Comparison of ENCODE assay signal across 1 cellular context in the genomic region with DNA sequence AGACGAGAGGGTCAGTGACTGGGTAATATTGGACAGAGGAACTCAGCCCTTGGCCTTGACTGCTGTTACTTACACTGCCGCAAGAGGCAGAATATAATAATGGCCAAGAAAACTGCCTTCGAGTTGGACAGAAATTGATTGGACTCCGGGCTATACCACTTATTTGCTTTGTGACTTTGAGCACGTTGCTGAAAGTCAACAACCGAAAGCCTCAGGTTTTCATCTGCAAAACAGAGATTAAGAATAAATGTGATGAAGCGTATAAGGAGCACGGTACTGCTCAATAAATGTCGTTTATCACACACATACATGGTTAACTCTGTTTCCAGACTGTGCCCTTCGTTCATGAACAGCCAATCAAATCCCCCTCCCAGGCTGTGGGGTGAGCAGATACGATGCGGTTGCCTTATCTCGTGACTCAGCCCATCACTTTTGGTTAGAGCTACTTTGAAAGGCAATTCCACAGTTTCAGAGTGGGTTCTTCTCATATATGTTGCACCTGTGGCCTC.
TF ChIP-seq lines count a peak whose summit lies in the region.

No MANE protein-coding gene starts in this region.

TF ChIP-seq in K562, 482 proteins besides CTCF, POLR2A, EP300 and RAD21 (continued from another document and continues in another):
- TF ChIP-seq, protein P1, sequence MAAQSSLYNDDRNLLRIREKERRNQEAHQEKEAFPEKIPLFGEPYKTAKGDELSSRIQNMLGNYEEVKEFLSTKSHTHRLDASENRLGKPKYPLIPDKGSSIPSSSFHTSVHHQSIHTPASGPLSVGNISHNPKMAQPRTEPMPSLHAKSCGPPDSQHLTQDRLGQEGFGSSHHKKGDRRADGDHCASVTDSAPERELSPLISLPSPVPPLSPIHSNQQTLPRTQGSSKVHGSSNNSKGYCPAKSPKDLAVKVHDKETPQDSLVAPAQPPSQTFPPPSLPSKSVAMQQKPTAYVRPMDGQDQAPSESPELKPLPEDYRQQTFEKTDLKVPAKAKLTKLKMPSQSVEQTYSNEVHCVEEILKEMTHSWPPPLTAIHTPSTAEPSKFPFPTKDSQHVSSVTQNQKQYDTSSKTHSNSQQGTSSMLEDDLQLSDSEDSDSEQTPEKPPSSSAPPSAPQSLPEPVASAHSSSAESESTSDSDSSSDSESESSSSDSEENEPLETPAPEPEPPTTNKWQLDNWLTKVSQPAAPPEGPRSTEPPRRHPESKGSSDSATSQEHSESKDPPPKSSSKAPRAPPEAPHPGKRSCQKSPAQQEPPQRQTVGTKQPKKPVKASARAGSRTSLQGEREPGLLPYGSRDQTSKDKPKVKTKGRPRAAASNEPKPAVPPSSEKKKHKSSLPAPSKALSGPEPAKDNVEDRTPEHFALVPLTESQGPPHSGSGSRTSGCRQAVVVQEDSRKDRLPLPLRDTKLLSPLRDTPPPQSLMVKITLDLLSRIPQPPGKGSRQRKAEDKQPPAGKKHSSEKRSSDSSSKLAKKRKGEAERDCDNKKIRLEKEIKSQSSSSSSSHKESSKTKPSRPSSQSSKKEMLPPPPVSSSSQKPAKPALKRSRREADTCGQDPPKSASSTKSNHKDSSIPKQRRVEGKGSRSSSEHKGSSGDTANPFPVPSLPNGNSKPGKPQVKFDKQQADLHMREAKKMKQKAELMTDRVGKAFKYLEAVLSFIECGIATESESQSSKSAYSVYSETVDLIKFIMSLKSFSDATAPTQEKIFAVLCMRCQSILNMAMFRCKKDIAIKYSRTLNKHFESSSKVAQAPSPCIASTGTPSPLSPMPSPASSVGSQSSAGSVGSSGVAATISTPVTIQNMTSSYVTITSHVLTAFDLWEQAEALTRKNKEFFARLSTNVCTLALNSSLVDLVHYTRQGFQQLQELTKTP (IDR thresholded peaks at IDR 0.05; ENCODE audit: low read depth in 1 of 2, partially characterized antibody in 2 of 2), result peak; percentile 20 to 71
- peak; percentile 84; the same call in 1 of the 2 replicates for TF ChIP-seq ZNF197 (CRISPR knock-in tag; IDR thresholded peaks at IDR 0.05; ENCODE audit: low read depth)
- no peak; the same call in 1 of the 2 replicates for TF ChIP-seq RFX5 (IDR thresholded peaks at IDR 0.05; ENCODE audit: low read depth, low read length)
- peak; percentile 84 for TF ChIP-seq L3MBTL2 (IDR thresholded peaks at IDR 0.05)
- peak; percentile 98 for TF ChIP-seq KLF16 (IDR thresholded peaks at IDR 0.05)
- TF ChIP-seq, protein P2, sequence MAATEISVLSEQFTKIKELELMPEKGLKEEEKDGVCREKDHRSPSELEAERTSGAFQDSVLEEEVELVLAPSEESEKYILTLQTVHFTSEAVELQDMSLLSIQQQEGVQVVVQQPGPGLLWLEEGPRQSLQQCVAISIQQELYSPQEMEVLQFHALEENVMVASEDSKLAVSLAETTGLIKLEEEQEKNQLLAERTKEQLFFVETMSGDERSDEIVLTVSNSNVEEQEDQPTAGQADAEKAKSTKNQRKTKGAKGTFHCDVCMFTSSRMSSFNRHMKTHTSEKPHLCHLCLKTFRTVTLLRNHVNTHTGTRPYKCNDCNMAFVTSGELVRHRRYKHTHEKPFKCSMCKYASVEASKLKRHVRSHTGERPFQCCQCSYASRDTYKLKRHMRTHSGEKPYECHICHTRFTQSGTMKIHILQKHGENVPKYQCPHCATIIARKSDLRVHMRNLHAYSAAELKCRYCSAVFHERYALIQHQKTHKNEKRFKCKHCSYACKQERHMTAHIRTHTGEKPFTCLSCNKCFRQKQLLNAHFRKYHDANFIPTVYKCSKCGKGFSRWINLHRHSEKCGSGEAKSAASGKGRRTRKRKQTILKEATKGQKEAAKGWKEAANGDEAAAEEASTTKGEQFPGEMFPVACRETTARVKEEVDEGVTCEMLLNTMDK (IDR thresholded peaks at IDR 0.05; ENCODE audit: borderline replicate concordance, insufficient read depth, low read depth, low read length, poor library complexity, severe bottlenecking), result no peak
- TF ChIP-seq SREBF2 (CRISPR knock-in tag; IDR thresholded peaks at IDR 0.05), result no peak
- 0 out of 2 replicates have a peak, but pooled peaks have one; percentile 17 for TF ChIP-seq MEF2D (tag; conservative IDR thresholded peaks at IDR 0.05; ENCODE audit: low read depth)
- TF ChIP-seq, protein P3, sequence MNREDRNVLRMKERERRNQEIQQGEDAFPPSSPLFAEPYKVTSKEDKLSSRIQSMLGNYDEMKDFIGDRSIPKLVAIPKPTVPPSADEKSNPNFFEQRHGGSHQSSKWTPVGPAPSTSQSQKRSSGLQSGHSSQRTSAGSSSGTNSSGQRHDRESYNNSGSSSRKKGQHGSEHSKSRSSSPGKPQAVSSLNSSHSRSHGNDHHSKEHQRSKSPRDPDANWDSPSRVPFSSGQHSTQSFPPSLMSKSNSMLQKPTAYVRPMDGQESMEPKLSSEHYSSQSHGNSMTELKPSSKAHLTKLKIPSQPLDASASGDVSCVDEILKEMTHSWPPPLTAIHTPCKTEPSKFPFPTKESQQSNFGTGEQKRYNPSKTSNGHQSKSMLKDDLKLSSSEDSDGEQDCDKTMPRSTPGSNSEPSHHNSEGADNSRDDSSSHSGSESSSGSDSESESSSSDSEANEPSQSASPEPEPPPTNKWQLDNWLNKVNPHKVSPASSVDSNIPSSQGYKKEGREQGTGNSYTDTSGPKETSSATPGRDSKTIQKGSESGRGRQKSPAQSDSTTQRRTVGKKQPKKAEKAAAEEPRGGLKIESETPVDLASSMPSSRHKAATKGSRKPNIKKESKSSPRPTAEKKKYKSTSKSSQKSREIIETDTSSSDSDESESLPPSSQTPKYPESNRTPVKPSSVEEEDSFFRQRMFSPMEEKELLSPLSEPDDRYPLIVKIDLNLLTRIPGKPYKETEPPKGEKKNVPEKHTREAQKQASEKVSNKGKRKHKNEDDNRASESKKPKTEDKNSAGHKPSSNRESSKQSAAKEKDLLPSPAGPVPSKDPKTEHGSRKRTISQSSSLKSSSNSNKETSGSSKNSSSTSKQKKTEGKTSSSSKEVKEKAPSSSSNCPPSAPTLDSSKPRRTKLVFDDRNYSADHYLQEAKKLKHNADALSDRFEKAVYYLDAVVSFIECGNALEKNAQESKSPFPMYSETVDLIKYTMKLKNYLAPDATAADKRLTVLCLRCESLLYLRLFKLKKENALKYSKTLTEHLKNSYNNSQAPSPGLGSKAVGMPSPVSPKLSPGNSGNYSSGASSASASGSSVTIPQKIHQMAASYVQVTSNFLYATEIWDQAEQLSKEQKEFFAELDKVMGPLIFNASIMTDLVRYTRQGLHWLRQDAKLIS (CRISPR knock-in tag; IDR thresholded peaks at IDR 0.05), result no peak
- TF ChIP-seq KLF13 (tag; IDR thresholded peaks at IDR 0.05; ENCODE audit: borderline replicate concordance, low read depth), result no peak
- TF ChIP-seq BHLHE40 (IDR thresholded peaks at IDR 0.05; ENCODE audit: low read length), result peak; percentile 93
- TF ChIP-seq NR2F6 (CRISPR knock-in tag; IDR thresholded peaks at IDR 0.05), result no peak
- TF ChIP-seq, protein P4, sequence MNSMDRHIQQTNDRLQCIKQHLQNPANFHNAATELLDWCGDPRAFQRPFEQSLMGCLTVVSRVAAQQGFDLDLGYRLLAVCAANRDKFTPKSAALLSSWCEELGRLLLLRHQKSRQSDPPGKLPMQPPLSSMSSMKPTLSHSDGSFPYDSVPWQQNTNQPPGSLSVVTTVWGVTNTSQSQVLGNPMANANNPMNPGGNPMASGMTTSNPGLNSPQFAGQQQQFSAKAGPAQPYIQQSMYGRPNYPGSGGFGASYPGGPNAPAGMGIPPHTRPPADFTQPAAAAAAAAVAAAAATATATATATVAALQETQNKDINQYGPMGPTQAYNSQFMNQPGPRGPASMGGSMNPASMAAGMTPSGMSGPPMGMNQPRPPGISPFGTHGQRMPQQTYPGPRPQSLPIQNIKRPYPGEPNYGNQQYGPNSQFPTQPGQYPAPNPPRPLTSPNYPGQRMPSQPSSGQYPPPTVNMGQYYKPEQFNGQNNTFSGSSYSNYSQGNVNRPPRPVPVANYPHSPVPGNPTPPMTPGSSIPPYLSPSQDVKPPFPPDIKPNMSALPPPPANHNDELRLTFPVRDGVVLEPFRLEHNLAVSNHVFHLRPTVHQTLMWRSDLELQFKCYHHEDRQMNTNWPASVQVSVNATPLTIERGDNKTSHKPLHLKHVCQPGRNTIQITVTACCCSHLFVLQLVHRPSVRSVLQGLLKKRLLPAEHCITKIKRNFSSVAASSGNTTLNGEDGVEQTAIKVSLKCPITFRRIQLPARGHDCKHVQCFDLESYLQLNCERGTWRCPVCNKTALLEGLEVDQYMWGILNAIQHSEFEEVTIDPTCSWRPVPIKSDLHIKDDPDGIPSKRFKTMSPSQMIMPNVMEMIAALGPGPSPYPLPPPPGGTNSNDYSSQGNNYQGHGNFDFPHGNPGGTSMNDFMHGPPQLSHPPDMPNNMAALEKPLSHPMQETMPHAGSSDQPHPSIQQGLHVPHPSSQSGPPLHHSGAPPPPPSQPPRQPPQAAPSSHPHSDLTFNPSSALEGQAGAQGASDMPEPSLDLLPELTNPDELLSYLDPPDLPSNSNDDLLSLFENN (IDR thresholded peaks at IDR 0.05; ENCODE audit: low read depth in 2 of 2, low read length in 2 of 2), result peak in 1 of 2 experiments; percentile 96; a peak in 2 of 4 replicates
- peak; percentile 80 for TF ChIP-seq ATF7 (IDR thresholded peaks at IDR 0.05)
- TF ChIP-seq RBM22 (IDR thresholded peaks at IDR 0.05; ENCODE audit: low read depth, low read length, poor library complexity, severe bottlenecking), result no peak
- TF ChIP-seq TAL1 (IDR thresholded peaks at IDR 0.05), result peak; percentile 99
- no peak for TF ChIP-seq SLC30A9 (CRISPR knock-in tag; IDR thresholded peaks at IDR 0.05)
- peak; percentile 84 for TF ChIP-seq CTBP1 (IDR thresholded peaks at IDR 0.05; ENCODE audit: borderline replicate concordance)
- no peak for TF ChIP-seq ZNF507 (tag; conservative IDR thresholded peaks at IDR 0.05)
- TF ChIP-seq, protein P5, sequence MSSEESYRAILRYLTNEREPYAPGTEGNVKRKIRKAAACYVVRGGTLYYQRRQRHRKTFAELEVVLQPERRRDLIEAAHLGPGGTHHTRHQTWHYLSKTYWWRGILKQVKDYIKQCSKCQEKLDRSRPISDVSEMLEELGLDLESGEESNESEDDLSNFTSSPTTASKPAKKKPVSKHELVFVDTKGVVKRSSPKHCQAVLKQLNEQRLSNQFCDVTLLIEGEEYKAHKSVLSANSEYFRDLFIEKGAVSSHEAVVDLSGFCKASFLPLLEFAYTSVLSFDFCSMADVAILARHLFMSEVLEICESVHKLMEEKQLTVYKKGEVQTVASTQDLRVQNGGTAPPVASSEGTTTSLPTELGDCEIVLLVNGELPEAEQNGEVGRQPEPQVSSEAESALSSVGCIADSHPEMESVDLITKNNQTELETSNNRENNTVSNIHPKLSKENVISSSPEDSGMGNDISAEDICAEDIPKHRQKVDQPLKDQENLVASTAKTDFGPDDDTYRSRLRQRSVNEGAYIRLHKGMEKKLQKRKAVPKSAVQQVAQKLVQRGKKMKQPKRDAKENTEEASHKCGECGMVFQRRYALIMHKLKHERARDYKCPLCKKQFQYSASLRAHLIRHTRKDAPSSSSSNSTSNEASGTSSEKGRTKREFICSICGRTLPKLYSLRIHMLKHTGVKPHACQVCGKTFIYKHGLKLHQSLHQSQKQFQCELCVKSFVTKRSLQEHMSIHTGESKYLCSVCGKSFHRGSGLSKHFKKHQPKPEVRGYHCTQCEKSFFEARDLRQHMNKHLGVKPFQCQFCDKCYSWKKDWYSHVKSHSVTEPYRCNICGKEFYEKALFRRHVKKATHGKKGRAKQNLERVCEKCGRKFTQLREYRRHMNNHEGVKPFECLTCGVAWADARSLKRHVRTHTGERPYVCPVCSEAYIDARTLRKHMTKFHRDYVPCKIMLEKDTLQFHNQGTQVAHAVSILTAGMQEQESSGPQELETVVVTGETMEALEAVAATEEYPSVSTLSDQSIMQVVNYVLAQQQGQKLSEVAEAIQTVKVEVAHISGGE (CRISPR knock-in tag; IDR thresholded peaks at IDR 0.05), result peak in 1 of 3 experiments; percentile 56; a peak in 2 of 6 replicates
- TF ChIP-seq SIRT6 (IDR thresholded peaks at IDR 0.05; ENCODE audit: low read depth, low read length), result no peak
- TF ChIP-seq ZNF717 (CRISPR knock-in tag; IDR thresholded peaks at IDR 0.05), result no peak
- no peak for TF ChIP-seq SAFB (IDR thresholded peaks at IDR 0.05; ENCODE audit: borderline replicate concordance, low read depth, low read length)
- no peak for TF ChIP-seq TFAM (CRISPR knock-in tag; conservative IDR thresholded peaks at IDR 0.05)
- no peak for TF ChIP-seq STAG1 (CRISPR knock-in tag; IDR thresholded peaks at IDR 0.05; ENCODE audit: borderline replicate concordance)
- peak; percentile 95 for TF ChIP-seq GATA2 (CRISPR knock-in tag; IDR thresholded peaks at IDR 0.05)
- TF ChIP-seq MAFK (IDR thresholded peaks at IDR 0.05; ENCODE audit: low read length), result 0 out of 2 replicates have a peak, but pooled peaks have one; percentile 16
- TF ChIP-seq SRSF9 (IDR thresholded peaks at IDR 0.05; ENCODE audit: borderline replicate concordance, low read depth, low read length), result no peak
- peak; percentile 78 to 90; a peak in 3 of 4 replicates for TF ChIP-seq RCOR1 (IDR thresholded peaks at IDR 0.05; ENCODE audit: borderline replicate concordance in 1 of 2, low read depth in 2 of 2, low read length in 2 of 2)
- TF ChIP-seq MTF1 (CRISPR knock-in tag; IDR thresholded peaks at IDR 0.05; ENCODE audit: borderline replicate concordance), result no peak
- TF ChIP-seq CHD2 (IDR thresholded peaks at IDR 0.05; ENCODE audit: low read depth, low read length), result no peak
- no peak for TF ChIP-seq ZKSCAN3 (CRISPR knock-in tag; IDR thresholded peaks at IDR 0.05)
- TF ChIP-seq NCOA1 (IDR thresholded peaks at IDR 0.05; ENCODE audit: low read depth), result peak; percentile 92
- no peak for TF ChIP-seq COPS2 (conservative IDR thresholded peaks at IDR 0.05)
- peak; percentile 98 for TF ChIP-seq MTA2 (IDR thresholded peaks at IDR 0.05; ENCODE audit: low read depth)
- TF ChIP-seq RBBP5 (IDR thresholded peaks at IDR 0.05; ENCODE audit: borderline replicate concordance, insufficient read depth, low read length, poor library complexity, severe bottlenecking), result no peak
- TF ChIP-seq, protein P6, sequence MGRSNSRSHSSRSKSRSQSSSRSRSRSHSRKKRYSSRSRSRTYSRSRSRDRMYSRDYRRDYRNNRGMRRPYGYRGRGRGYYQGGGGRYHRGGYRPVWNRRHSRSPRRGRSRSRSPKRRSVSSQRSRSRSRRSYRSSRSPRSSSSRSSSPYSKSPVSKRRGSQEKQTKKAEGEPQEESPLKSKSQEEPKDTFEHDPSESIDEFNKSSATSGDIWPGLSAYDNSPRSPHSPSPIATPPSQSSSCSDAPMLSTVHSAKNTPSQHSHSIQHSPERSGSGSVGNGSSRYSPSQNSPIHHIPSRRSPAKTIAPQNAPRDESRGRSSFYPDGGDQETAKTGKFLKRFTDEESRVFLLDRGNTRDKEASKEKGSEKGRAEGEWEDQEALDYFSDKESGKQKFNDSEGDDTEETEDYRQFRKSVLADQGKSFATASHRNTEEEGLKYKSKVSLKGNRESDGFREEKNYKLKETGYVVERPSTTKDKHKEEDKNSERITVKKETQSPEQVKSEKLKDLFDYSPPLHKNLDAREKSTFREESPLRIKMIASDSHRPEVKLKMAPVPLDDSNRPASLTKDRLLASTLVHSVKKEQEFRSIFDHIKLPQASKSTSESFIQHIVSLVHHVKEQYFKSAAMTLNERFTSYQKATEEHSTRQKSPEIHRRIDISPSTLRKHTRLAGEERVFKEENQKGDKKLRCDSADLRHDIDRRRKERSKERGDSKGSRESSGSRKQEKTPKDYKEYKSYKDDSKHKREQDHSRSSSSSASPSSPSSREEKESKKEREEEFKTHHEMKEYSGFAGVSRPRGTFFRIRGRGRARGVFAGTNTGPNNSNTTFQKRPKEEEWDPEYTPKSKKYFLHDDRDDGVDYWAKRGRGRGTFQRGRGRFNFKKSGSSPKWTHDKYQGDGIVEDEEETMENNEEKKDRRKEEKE (IDR thresholded peaks at IDR 0.05; ENCODE audit: borderline replicate concordance in 1 of 2, control insufficient read depth in 1 of 2, low read depth in 2 of 2, low read length in 1 of 2), result no peak
- TF ChIP-seq PHTF2 (CRISPR knock-in tag; IDR thresholded peaks at IDR 0.05), result no peak
- peak; percentile 98 for TF ChIP-seq SMARCA4 (IDR thresholded peaks at IDR 0.05)
